8 cellular contexts compared by ENCODE assay signal in genomic region chr2:231197196-231197595, GRCh38. TPM values are rescaled to one million over a fixed set of nuclear protein-coding genes. Genes with fewer than 3 reads are reported as not detected.
DNase-seq lines count a peak whose midpoint lies in the region; ATAC-seq, FAIRE-seq and TF ChIP-seq lines count a peak whose summit lies in the region.
"Not testable (repeated sequence)": the region's sequence is repeated elsewhere in the genome, so short reads cannot be mapped to it uniquely, and the experiment has no call there.

No MANE protein-coding gene starts in this region.

- peaks cover 11 to 16% (median 12%) of the 10 kb centered on the region in 3 donors for H3K4me1 Mint-ChIP-seq in CD8-positive, alpha-beta memory T cell
- H3K4me1 Mint-ChIP-seq in activated CD4-positive, alpha-beta T cell treated with anti-CD3 and anti-CD28 coated beads, Interleukin-2, amount 10 ng/mL, durations not matched to agents 7 days and 5 days = peaks cover 10% of the 10 kb centered on the region
- H3K4me1 Mint-ChIP-seq in activated T-helper 2 cell treated with anti-CD3 and anti-CD28 coated beads, Interferon-gamma antibody, Interleukin-2, Interleukin-4, amounts not matched to agents 10 μg/mL and 5 μg/mL and 100 μg/mL, durations not matched to agents 14 hours and 24 hours and 36 hours (ENCODE audit: low read depth) = peaks cover 17% of the 10 kb centered on the region
- peaks cover 12% of the 10 kb centered on the region for H3K4me1 Mint-ChIP-seq in central memory CD8-positive, alpha-beta T cell
- H3K4me1 Mint-ChIP-seq in neural crest cell (peaks cover 44% of the 10 kb centered on the region), type B pancreatic cell (ENCODE audit: unreplicated experiment) (peaks cover 18% of the 10 kb centered on the region)

- H3K27me3 ChIP-seq in CD8-positive, alpha-beta memory T cell (ENCODE audit: insufficient read depth, low read length, poor library complexity, severe bottlenecking); PC-3 (ENCODE audit: low read length); HepG2 (ENCODE audit: control insufficient read depth in 1 of 2, insufficient read depth in 2 of 2, low read length in 2 of 2): not testable (repeated sequence)

- peak overlapping the region in 1 of 8 donors; percentile 10 for H3K27ac Mint-ChIP-seq in CD8-positive, alpha-beta memory T cell
- H3K27ac Mint-ChIP-seq in activated CD4-positive, alpha-beta T cell treated with anti-CD3 and anti-CD28 coated beads, Interleukin-2, amount 10 ng/mL, durations not matched to agents 7 days and 5 days; activated T-helper 2 cell treated with anti-CD3 and anti-CD28 coated beads, Interferon-gamma antibody, Interleukin-2, Interleukin-4, amounts not matched to agents 10 μg/mL and 5 μg/mL and 100 μg/mL, durations not matched to agents 14 hours and 24 hours and 36 hours; central memory CD8-positive, alpha-beta T cell (ENCODE audit: low read depth); neural crest cell (ENCODE audit: unreplicated experiment); type B pancreatic cell: not testable (repeated sequence)

- ATAC-seq in PC-3; central memory CD8-positive, alpha-beta T cell (replicated peaks; ENCODE audit: extremely low read depth, poor library complexity, severe bottlenecking); HepG2: not testable (repeated sequence)

- not testable (repeated sequence) for H3K9ac ChIP-seq in PC-3 (ENCODE audit: low read length); HepG2 (ENCODE audit: insufficient read depth, low read depth, low read length)

- intact Hi-C loops in PC-3 (cut with micrococcal nuclease) = loop anchor here (5.0 kb wide), 1 partner anchor 95 kb away; no protein-coding TSS in a partner anchor
- intact Hi-C loops in activated T-helper 2 cell treated with anti-CD3 and anti-CD28 coated beads, Interferon-gamma antibody, Interleukin-2, Interleukin-4, amounts not matched to agents 10 μg/mL and 5 μg/mL and 100 μg/mL, durations not matched to agents 14 hours and 24 hours and 36 hours (cut with micrococcal nuclease); HepG2 (cut with micrococcal nuclease; ENCODE audit: unreplicated experiment): not testable (repeated sequence)

- peaks cover 11% of the 10 kb centered on the region; the same call in 1 of the 2 replicates for H3K79me2 ChIP-seq in PC-3 (ENCODE audit: low read length)
- H3K79me2 ChIP-seq in HepG2 (ENCODE audit: insufficient read depth, low read length) = not testable (repeated sequence)

- peak overlapping the region; percentile 48 to 99 (median 92) for H3K4me3 Mint-ChIP-seq in CD8-positive, alpha-beta memory T cell
- peak overlapping the region; percentile 87 for H3K4me3 Mint-ChIP-seq in activated CD4-positive, alpha-beta T cell treated with anti-CD3 and anti-CD28 coated beads, Interleukin-2, amount 10 ng/mL, durations not matched to agents 7 days and 5 days
- peak overlapping the region; percentile 89 for H3K4me3 Mint-ChIP-seq in activated T-helper 2 cell treated with anti-CD3 and anti-CD28 coated beads, Interferon-gamma antibody, Interleukin-2, Interleukin-4, amounts not matched to agents 10 μg/mL and 5 μg/mL and 100 μg/mL, durations not matched to agents 14 hours and 24 hours and 36 hours (ENCODE audit: low read depth)
- H3K4me3 Mint-ChIP-seq in central memory CD8-positive, alpha-beta T cell = peak overlapping the region; percentile 90
- H3K4me3 Mint-ChIP-seq in neural crest cell (peak overlapping the region; percentile 94), type B pancreatic cell (peak overlapping the region; percentile 96)

- not testable (repeated sequence) for BruUV-seq in PC-3 (replicated peaks; lab: Mats Ljungman, UMichigan); HepG2 (replicated peaks; lab: Mats Ljungman, UMichigan)

- H3K27me3 Mint-ChIP-seq in CD8-positive, alpha-beta memory T cell; central memory CD8-positive, alpha-beta T cell; neural crest cell (ENCODE audit: low read depth): not testable (repeated sequence)
- peaks cover 29% of the 10 kb centered on the region for H3K27me3 Mint-ChIP-seq in activated CD4-positive, alpha-beta T cell treated with anti-CD3 and anti-CD28 coated beads, Interleukin-2, amount 10 ng/mL, durations not matched to agents 7 days and 5 days
- H3K27me3 Mint-ChIP-seq in activated T-helper 2 cell treated with anti-CD3 and anti-CD28 coated beads, Interferon-gamma antibody, Interleukin-2, Interleukin-4, amounts not matched to agents 10 μg/mL and 5 μg/mL and 100 μg/mL, durations not matched to agents 14 hours and 24 hours and 36 hours (ENCODE audit: low read depth) = peaks cover 23% of the 10 kb centered on the region
- peaks cover 10% of the 10 kb centered on the region for H3K27me3 Mint-ChIP-seq in type B pancreatic cell

- TF ChIP-seq CTCF in PC-3 (conservative IDR thresholded peaks at IDR 0.05; ENCODE audit: low read depth, low read length); HepG2 (CRISPR knock-in tag; IDR thresholded peaks at IDR 0.05); neural crest cell (conservative IDR thresholded peaks at IDR 0.05); type B pancreatic cell (conservative IDR thresholded peaks at IDR 0.05): not testable (repeated sequence)

- not testable (repeated sequence) for TF ChIP-seq EP300 in HepG2 (IDR thresholded peaks at IDR 0.05; ENCODE audit: low read depth in 2 of 2, low read length in 2 of 2); HepG2 (CRISPR knock-in tag; IDR thresholded peaks at IDR 0.05; ENCODE audit: borderline replicate concordance)

- FAIRE-seq in HepG2 (lab: Jason Lieb, UNC) = not testable (repeated sequence)

- H3K9me2 ChIP-seq in PC-3 (replicated peaks; ENCODE audit: low read length) = not testable (repeated sequence)

- H3K9me3 Mint-ChIP-seq in CD8-positive, alpha-beta memory T cell; activated CD4-positive, alpha-beta T cell treated with anti-CD3 and anti-CD28 coated beads, Interleukin-2, amount 10 ng/mL, durations not matched to agents 7 days and 5 days; activated T-helper 2 cell treated with anti-CD3 and anti-CD28 coated beads, Interferon-gamma antibody, Interleukin-2, Interleukin-4, amounts not matched to agents 10 μg/mL and 5 μg/mL and 100 μg/mL, durations not matched to agents 14 hours and 24 hours and 36 hours; central memory CD8-positive, alpha-beta T cell; neural crest cell; type B pancreatic cell: not testable (repeated sequence)

- H3K4me2 ChIP-seq in PC-3 (ENCODE audit: low read length) = peak overlapping the region; percentile 75; the same call in 1 of the 2 replicates
- peak overlapping the region; percentile 90 for H3K4me2 ChIP-seq in HepG2 (ENCODE audit: low read depth, low read length)

- H3K27ac ChIP-seq in CD8-positive, alpha-beta memory T cell (ENCODE audit: low read depth, low read length); PC-3 (ENCODE audit: low read length); HepG2 (ENCODE audit: extremely low read length, insufficient read depth, low read length): not testable (repeated sequence)

- POLR2A ChIA-PET in CD8-positive, alpha-beta memory T cell (lab: Charles Lee); PC-3 (lab: Charles Lee; ENCODE audit: unreplicated experiment); activated CD4-positive, alpha-beta T cell treated with anti-CD3 and anti-CD28 coated beads, Interleukin-2, amount 10 ng/mL, durations not matched to agents 7 days and 5 days (lab: Charles Lee): not testable (repeated sequence)
- POLR2A ChIA-PET in HepG2 (lab: Yijun Ruan, JAX) = interaction anchor here (2.2 kb wide), 1 partner anchor 10 kb away, joined by 8 read pairs; no protein-coding TSS in a partner anchor

- not testable (repeated sequence) for H3K4me3 ChIP-seq in CD8-positive, alpha-beta memory T cell (ENCODE audit: low read length); PC-3 (ENCODE audit: low read length); HepG2 (replicated peaks in 1 of 3; ENCODE audit: insufficient read depth in 1 of 3, low read depth in 2 of 3, low read length in 3 of 3)

- H3K9me3 ChIP-seq in CD8-positive, alpha-beta memory T cell (ENCODE audit: low read length); PC-3 (ENCODE audit: low read length); HepG2 (ENCODE audit: low read length): not testable (repeated sequence)

- not testable (repeated sequence) for H3K36me3 Mint-ChIP-seq in CD8-positive, alpha-beta memory T cell; activated CD4-positive, alpha-beta T cell treated with anti-CD3 and anti-CD28 coated beads, Interleukin-2, amount 10 ng/mL, durations not matched to agents 7 days and 5 days (ENCODE audit: low read depth); activated T-helper 2 cell treated with anti-CD3 and anti-CD28 coated beads, Interferon-gamma antibody, Interleukin-2, Interleukin-4, amounts not matched to agents 10 μg/mL and 5 μg/mL and 100 μg/mL, durations not matched to agents 14 hours and 24 hours and 36 hours (ENCODE audit: low read depth); central memory CD8-positive, alpha-beta T cell (ENCODE audit: insufficient read depth); neural crest cell (ENCODE audit: low read depth); type B pancreatic cell

- H2AFZ ChIP-seq in PC-3 (ENCODE audit: low read length); HepG2 (ENCODE audit: low read length): not testable (repeated sequence)

- CTCF ChIA-PET in CD8-positive, alpha-beta memory T cell (lab: Charles Lee); PC-3 (lab: Charles Lee); HepG2 (lab: Yijun Ruan, JAX; ENCODE audit: low intra/inter-chr PET ratio, low total read pairs): not testable (repeated sequence)
- CTCF ChIA-PET in activated CD4-positive, alpha-beta T cell treated with anti-CD3 and anti-CD28 coated beads, Interleukin-2, amount 10 ng/mL, durations not matched to agents 7 days and 5 days (lab: Charles Lee) = interaction anchor here (1.6 to 1.9 kb wide), 2 partner anchors 10 to 14 kb away, joined by 6 to 8 read pairs; no protein-coding TSS in a partner anchor

- H3K36me3 ChIP-seq in CD8-positive, alpha-beta memory T cell (ENCODE audit: insufficient read depth, low read length); PC-3 (ENCODE audit: low read depth, low read length); HepG2 (replicated peaks in 1 of 2; ENCODE audit: control insufficient read depth in 1 of 2, insufficient read depth in 2 of 2, low read length in 2 of 2): not testable (repeated sequence)

- H4K20me1 ChIP-seq in PC-3 (ENCODE audit: low read length); HepG2 (ENCODE audit: insufficient read depth, low read length): not testable (repeated sequence)

- H3F3A ChIP-seq in PC-3 (ENCODE audit: low read length, unreplicated experiment) = not testable (repeated sequence)

- not testable (repeated sequence) for TF ChIP-seq RAD21 in HepG2 (CRISPR knock-in tag; IDR thresholded peaks at IDR 0.05)

- peaks cover 11% of the 10 kb centered on the region for H3K4me1 ChIP-seq in CD8-positive, alpha-beta memory T cell (ENCODE audit: insufficient read depth, low read length)
- H3K4me1 ChIP-seq in PC-3 (ENCODE audit: insufficient read depth, low read length) (peaks cover 27% of the 10 kb centered on the region), HepG2 (ENCODE audit: insufficient read depth, low read length) (peaks cover 31% of the 10 kb centered on the region)

- in situ Hi-C loops in HepG2 (cut with HindIII; ENCODE audit: extremely low pct_ligation_motif_present, low pct_unique_long_range_greater_than_20kb) = not testable (repeated sequence)

- DNase-seq in CD8-positive, alpha-beta memory T cell; PC-3; activated CD4-positive, alpha-beta T cell treated with anti-CD3 and anti-CD28 coated beads, Interleukin-2, amount 10 ng/mL, durations not matched to agents 7 days and 5 days; activated T-helper 2 cell treated with anti-CD3 and anti-CD28 coated beads, Interferon-gamma antibody, Interleukin-2, Interleukin-4, amounts not matched to agents 10 μg/mL and 5 μg/mL and 100 μg/mL, durations not matched to agents 14 hours and 24 hours and 36 hours (ENCODE audit: low spot score); central memory CD8-positive, alpha-beta T cell (ENCODE audit: low spot score in 2 of 2); HepG2 (ENCODE audit: low spot score); neural crest cell (ENCODE audit: low read depth, low spot score); type B pancreatic cell (ENCODE audit: extremely low spot score, unreplicated experiment): not testable (repeated sequence)

- TF ChIP-seq POLR2A in HepG2 (IDR thresholded peaks at IDR 0.05; ENCODE audit: insufficient read depth in 1 of 2, low read depth in 2 of 2, low read length in 2 of 2) = not testable (repeated sequence)

- 76% methylated on average over 6 of the region's 7 CpGs for WGBS in HepG2 (ENCODE audit: low lambda C conversion rate)

RNA-seq across cellular contexts. Expression of gene ARMC9, which starts 1.2 kb away (rescaled TPM):
- 1 to 10 TPM; 5.3 to 6.4 TPM for total RNA-seq in CD8-positive, alpha-beta memory T cell
- polyA plus RNA-seq in CD8-positive, alpha-beta memory T cell = 1.0 TPM
- total RNA-seq in PC-3 (2014; rRNA removed) (12.8 and 23.4 TPM in 2 replicates), HepG2 (2016; rRNA removed; fragmentation: Illumina TruSeq; extraction: Trizol) (12.8 and 14.5 TPM in 2 replicates), neural crest cell (35.0 and 35.2 TPM in 2 replicates), type B pancreatic cell (ENCODE audit: low replicate concordance) (22.0 and 35.2 TPM in 2 replicates)
- total RNA-seq in activated CD4-positive, alpha-beta T cell treated with anti-CD3 and anti-CD28 coated beads, Interleukin-2, amount 10 ng/mL, durations not matched to agents 7 days and 5 days = under 1 TPM; 0.45 to 0.58 TPM
- total RNA-seq in activated T-helper 2 cell treated with anti-CD3 and anti-CD28 coated beads, Interferon-gamma antibody, Interleukin-2, Interleukin-4, amounts not matched to agents 10 μg/mL and 5 μg/mL and 100 μg/mL, durations not matched to agents 14 hours and 24 hours and 36 hours = 2.5 and 3.3 TPM in 2 replicates
- total RNA-seq in HepG2 (2016; cell fraction: cytosol; rRNA removed; fragmentation: Illumina TruSeq; extraction: Trizol; ENCODE audit: low read depth) = 5.3 and 5.6 TPM in 2 replicates
- 10.9 and 12.6 TPM in 2 replicates for total RNA-seq in HepG2 (2016; cell fraction: insoluble cytoplasmic fraction; rRNA removed; fragmentation: Illumina TruSeq; extraction: Trizol)
- 4.9 and 6.6 TPM in 2 replicates for total RNA-seq in HepG2 (2016; cell fraction: membrane; rRNA removed; fragmentation: Illumina TruSeq; extraction: Trizol)
- total RNA-seq in HepG2 (2016; cell fraction: nucleus; rRNA removed; fragmentation: Illumina TruSeq; extraction: Trizol) = 17.4 and 18.3 TPM in 2 replicates
- 7.0 and 9.1 TPM in 2 replicates for polyA plus RNA-seq in HepG2 (2011; rRNA removed)
- polyA plus RNA-seq in HepG2 (2011; cell fraction: cytosol; rRNA removed) = 5.7 and 7.4 TPM in 2 replicates
- polyA plus RNA-seq in HepG2 (2011; cell fraction: nucleus; rRNA removed) = 11.9 and 14.3 TPM in 2 replicates
- 5.8 and 6.7 TPM in 2 replicates for polyA plus RNA-seq in HepG2 (2012)
- polyA plus RNA-seq in HepG2 (2016; cell fraction: cytosol; fragmentation: Illumina TruSeq; extraction: Trizol; ENCODE audit: low read depth) = 1.2 and 1.3 TPM in 2 replicates
- 8.7 and 10.7 TPM in 2 replicates for polyA plus RNA-seq in HepG2 (2016; cell fraction: insoluble cytoplasmic fraction; fragmentation: Illumina TruSeq; extraction: Trizol; ENCODE audit: low read depth)
- 1.9 and 3.0 TPM in 2 replicates for polyA plus RNA-seq in HepG2 (2016; cell fraction: membrane; fragmentation: Illumina TruSeq; extraction: Trizol; ENCODE audit: low read depth)
- 10.3 and 16.0 TPM in 2 replicates for polyA plus RNA-seq in HepG2 (2016; cell fraction: nucleus; fragmentation: Illumina TruSeq; extraction: Trizol; ENCODE audit: insufficient read depth, low read depth)
- polyA minus RNA-seq in HepG2 (2011; rRNA and poly(A)+ RNA removed; ENCODE audit: low replicate concordance) = 27.1 and 32.1 TPM in 2 replicates
- 5.9 and 7.2 TPM in 2 replicates for polyA minus RNA-seq in HepG2 (2011; cell fraction: cytosol; rRNA and poly(A)+ RNA removed)
- 29.2 and 35.8 TPM in 2 replicates for polyA minus RNA-seq in HepG2 (2011; cell fraction: nucleus; rRNA and poly(A)+ RNA removed)
